ENCODE assay signal across 8 cellular contexts in the genomic region with DNA sequence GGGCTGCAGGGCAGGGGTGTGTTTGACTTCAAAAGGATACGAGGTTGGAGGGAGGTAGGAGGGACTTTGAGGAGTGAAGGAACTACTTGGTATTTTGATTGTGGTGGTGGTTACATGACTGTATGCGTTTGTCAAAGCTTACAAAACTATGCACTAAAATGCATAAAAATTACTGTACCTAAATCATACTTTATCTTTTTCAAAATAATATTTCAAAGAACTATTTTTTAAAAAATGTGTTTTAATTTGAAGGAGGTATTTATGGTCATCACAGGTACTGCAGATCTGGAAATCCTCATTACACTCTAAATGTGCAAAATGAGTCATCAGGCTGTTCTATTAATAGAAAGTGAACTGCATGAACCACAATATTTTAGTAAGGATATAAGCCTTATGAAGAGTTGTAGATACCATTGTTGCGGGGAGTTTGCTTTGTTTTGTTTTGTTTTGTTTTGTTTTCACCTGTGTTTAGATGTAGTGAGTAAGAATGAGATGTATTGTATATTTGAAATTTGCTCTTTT.
DNase-seq lines count a peak whose midpoint lies in the region; ATAC-seq and TF ChIP-seq lines count a peak whose summit lies in the region.

No MANE protein-coding gene starts in this region.

- no peaks in the 10 kb centered on the region for H4K20me1 ChIP-seq in MM.1S (ENCODE audit: insufficient read depth, low read length)

- H3K9me2 ChIP-seq in MM.1S (replicated peaks; ENCODE audit: insufficient read depth, low read length): no peaks in the 10 kb centered on the region

- H3F3A ChIP-seq in MM.1S (ENCODE audit: insufficient read depth, low read length): peaks cover 14% of the 10 kb centered on the region

- peak overlapping the region; percentile 19; the same call in 1 of the 2 replicates for H3K27ac ChIP-seq in MM.1S (ENCODE audit: low read length)

- no peak for TF ChIP-seq CTCF in GM06990 (IDR thresholded peaks at IDR 0.05; ENCODE audit: insufficient read depth, low read length, poor library complexity, severe bottlenecking)
- peak; percentile 15 for TF ChIP-seq CTCF in MM.1S (IDR thresholded peaks at IDR 0.05; ENCODE audit: low read length)

- H3K4me2 ChIP-seq in MM.1S (ENCODE audit: low read depth, low read length): peak overlapping the region; percentile 52

- peak overlapping the region; percentile 53; the same call in 1 of the 2 replicates for H2AFZ ChIP-seq in MM.1S (ENCODE audit: low read length)

- peak overlapping the region; percentile 12; the same call in 1 of the 2 replicates for H3K9ac ChIP-seq in MM.1S (ENCODE audit: low read length)

- no peaks in the 10 kb centered on the region for H3K36me3 ChIP-seq in GM06990 (ENCODE audit: control insufficient read depth, insufficient read depth, low read length)
- H3K36me3 ChIP-seq in MM.1S (replicated peaks; ENCODE audit: insufficient read depth, low read length): no peaks in the 10 kb centered on the region

- H3K9me3 ChIP-seq in MM.1S (replicated peaks; ENCODE audit: insufficient read depth, low read length): no peaks in the 10 kb centered on the region

- H3K4me1 ChIP-seq in MM.1S (ENCODE audit: low read length): peaks cover 24% of the 10 kb centered on the region

- no peak overlapping the region for H3K4me3 ChIP-seq in GM06990 (replicated peaks; ENCODE audit: low read depth, low read length)
- no peak overlapping the region; the same call in 1 of the 2 replicates for H3K4me3 ChIP-seq in MM.1S (ENCODE audit: low read length)

- DNase-seq in GM06990 (ENCODE audit: extremely low read depth, insufficient read length) (peak; percentile 26), MM.1S (peak; percentile 84), dedifferentiated amniotic fluid mesenchymal stem cell (ENCODE audit: extremely low spot score) (peak; percentile 38), renal cortical epithelial cell (ENCODE audit: low read depth) (peak; percentile 80)
- DNase-seq in activated CD4-positive, alpha-beta T cell treated with anti-CD3 and anti-CD28 coated beads for 1 hour: no peak

- peak; percentile 71 for ATAC-seq in GM21723 (IDR thresholded peaks at IDR 0.05; ENCODE audit: unreplicated experiment)
- no peak for ATAC-seq in HG03025 (IDR thresholded peaks at IDR 0.05; ENCODE audit: low FRiP score, unreplicated experiment)
- no peak for ATAC-seq in GM19324 (IDR thresholded peaks at IDR 0.05; ENCODE audit: low FRiP score, unreplicated experiment)

- no peaks in the 10 kb centered on the region for H3K79me2 ChIP-seq in MM.1S (ENCODE audit: low read length)

- H3K27me3 ChIP-seq in GM06990 (replicated peaks; ENCODE audit: control insufficient read depth, insufficient read depth, low read length): no peaks in the 10 kb centered on the region
- H3K27me3 ChIP-seq in MM.1S (replicated peaks; ENCODE audit: insufficient read depth, low read length): no peaks in the 10 kb centered on the region
